1 cellular context compared by ENCODE assay signal in genomic region chr9:128231638-128232568, GRCh38.
TF ChIP-seq lines count a peak whose summit lies in the region.

No MANE protein-coding gene starts in this region.

TF ChIP-seq in A549, 52 proteins besides CTCF, POLR2A, EP300 and RAD21:
- TF ChIP-seq, protein P1, sequence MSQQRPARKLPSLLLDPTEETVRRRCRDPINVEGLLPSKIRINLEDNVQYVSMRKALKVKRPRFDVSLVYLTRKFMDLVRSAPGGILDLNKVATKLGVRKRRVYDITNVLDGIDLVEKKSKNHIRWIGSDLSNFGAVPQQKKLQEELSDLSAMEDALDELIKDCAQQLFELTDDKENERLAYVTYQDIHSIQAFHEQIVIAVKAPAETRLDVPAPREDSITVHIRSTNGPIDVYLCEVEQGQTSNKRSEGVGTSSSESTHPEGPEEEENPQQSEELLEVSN (IDR thresholded peaks at IDR 0.05; ENCODE audit: borderline replicate concordance, low read depth): no peak
- TF ChIP-seq CBX8 (IDR thresholded peaks at IDR 0.05): no peak
- TF ChIP-seq HOXB13 (CRISPR knock-in tag; IDR thresholded peaks at IDR 0.05; ENCODE audit: low read depth): no peak
- TF ChIP-seq NFE2L2 (conservative IDR thresholded peaks at IDR 0.05; ENCODE audit: low read length): no peak
- TF ChIP-seq JUN (IDR thresholded peaks at IDR 0.05): 0 out of 5 replicates have a peak, but pooled peaks of 1 of the 2 experiments have one; percentile 13
- no peak for TF ChIP-seq CEBPB (IDR thresholded peaks at IDR 0.05)
- TF ChIP-seq RNF2 (IDR thresholded peaks at IDR 0.05; ENCODE audit: borderline replicate concordance, low read depth): no peak
